9 cellular contexts compared by ENCODE assay signal in genomic region chr17:7552621-7553051, GRCh38. TPM values are rescaled to one million over a fixed set of nuclear protein-coding genes. Genes with fewer than 3 reads are reported as not detected.
DNase-seq lines count a peak whose midpoint lies in the region; ATAC-seq and TF ChIP-seq lines count a peak whose summit lies in the region.
"Had no signal": no experiment of that assay in that cellular context is flagged by ENCODE, and none has a peak within 500 bp of the region (broad histone marks: within the 10 kb centered on the region; RNA-seq: fewer than 3 reads in every experiment).

No MANE protein-coding gene starts in this region.

- H3K27ac ChIP-seq in SK-N-SH (ENCODE audit: low read depth in 2 of 2, low read length in 1 of 2): no peak overlapping the region

- no peaks in the 10 kb centered on the region for H3F3A ChIP-seq in SK-N-SH (replicated peaks; ENCODE audit: insufficient read depth)

- no peak for TF ChIP-seq RAD21 in SK-N-SH (IDR thresholded peaks at IDR 0.05; ENCODE audit: low read length)

- no peak for TF ChIP-seq EP300 in SK-N-SH (IDR thresholded peaks at IDR 0.05; ENCODE audit: borderline replicate concordance in 1 of 2, low read depth in 1 of 2, low read length in 1 of 2)

- 72% methylated on average over 6 of the region's 6 CpGs for WGBS in SK-N-SH (ENCODE audit: low lambda C conversion rate)

- peaks cover 0 to 4% of the 10 kb centered on the region in 2 experiments for H3K36me3 ChIP-seq in SK-N-SH (replicated peaks in 1 of 2; ENCODE audit: control insufficient read depth in 1 of 2, insufficient read depth in 2 of 2, low read length in 1 of 2)

- peak; percentile 58 for ATAC-seq in activated CD8-positive, alpha-beta memory T cell treated with anti-CD3 and anti-CD28 coated beads, Interleukin-2, amount 10 ng/mL, durations not matched to agents 7 days and 5 days
- peak; percentile 75 for ATAC-seq in HG03280 (IDR thresholded peaks at IDR 0.05; ENCODE audit: unreplicated experiment)
- ATAC-seq in stimulated activated naive CD8-positive, alpha-beta T cell treated with anti-CD3 and anti-CD28 coated beads, Interleukin-15, Interleukin-2, amounts not matched to agents 100 U/mL and 50 U/mL, for 24 hours: peak; percentile 71

- H3K27ac Mint-ChIP-seq in activated CD8-positive, alpha-beta memory T cell treated with anti-CD3 and anti-CD28 coated beads, Interleukin-2, amount 10 ng/mL, durations not matched to agents 7 days and 5 days: peak overlapping the region; percentile 91
- H3K27ac Mint-ChIP-seq: mesothelial cell of epicardium had no signal

- no peak overlapping the region for H2AFZ ChIP-seq in SK-N-SH (ENCODE audit: low read depth)

- CTCF ChIA-PET in activated CD8-positive, alpha-beta memory T cell treated with anti-CD3 and anti-CD28 coated beads, Interleukin-2, amount 10 ng/mL, durations not matched to agents 7 days and 5 days (lab: Charles Lee): interaction anchor here (0.6 to 2.1 kb wide), 15 partner anchors 8 to 558 kb away, joined by 3 to 29 read pairs (median 4); partner anchors contain the start of genes MPDU1, SENP3 and TP53
- CTCF ChIA-PET in SK-N-SH (lab: Yijun Ruan, JAX): interaction anchor here (0.8 to 7.8 kb wide), 3 partner anchors 8 to 38 kb away, joined by 3 to 55 read pairs (median 4); partner anchors contain the start of gene SENP3

- H3K4me3 ChIP-seq in SK-N-SH (ENCODE audit: low read depth in 2 of 2, low read length in 1 of 2): no peak overlapping the region

- TF ChIP-seq CTCF in SK-N-SH (IDR thresholded peaks at IDR 0.05): no peak

- H3K9me3 Mint-ChIP-seq in activated CD8-positive, alpha-beta memory T cell treated with anti-CD3 and anti-CD28 coated beads, Interleukin-2, amount 10 ng/mL, durations not matched to agents 7 days and 5 days (ENCODE audit: low read depth): no peaks in the 10 kb centered on the region
- H3K9me3 Mint-ChIP-seq: mesothelial cell of epicardium had no signal

- no peak overlapping the region for H3K4me2 ChIP-seq in SK-N-SH

- H3K4me1 Mint-ChIP-seq in activated CD8-positive, alpha-beta memory T cell treated with anti-CD3 and anti-CD28 coated beads, Interleukin-2, amount 10 ng/mL, durations not matched to agents 7 days and 5 days: peaks cover 66% of the 10 kb centered on the region

- no peaks in the 10 kb centered on the region for H4K20me1 ChIP-seq in SK-N-SH (ENCODE audit: insufficient read depth)

- no peak overlapping the region for H3K9ac ChIP-seq in SK-N-SH

- peak overlapping the region; percentile 50 for H3K4me3 Mint-ChIP-seq in activated CD8-positive, alpha-beta memory T cell treated with anti-CD3 and anti-CD28 coated beads, Interleukin-2, amount 10 ng/mL, durations not matched to agents 7 days and 5 days
- H3K4me3 Mint-ChIP-seq: mesothelial cell of epicardium had no signal

- DNase-seq in activated CD8-positive, alpha-beta memory T cell treated with anti-CD3 and anti-CD28 coated beads, Interleukin-2, amount 10 ng/mL, durations not matched to agents 7 days and 5 days: peak; percentile 81
- no peak for DNase-seq in activated CD8-positive, alpha-beta memory T cell treated with anti-CD3 and anti-CD28 coated beads, Interleukin-2, amount 50 U/mL, for 4 hours
- peak; percentile 53 for DNase-seq in activated T-cell treated with anti-CD3 and anti-CD28 coated beads, Interleukin-2, amount 50 U/mL, for 48 hours
- DNase-seq in stimulated activated naive CD8-positive, alpha-beta T cell treated with anti-CD3 and anti-CD28 coated beads, Interleukin-15, Interleukin-2, amounts not matched to agents 100 U/mL and 50 U/mL, for 24 hours: no peak
- DNase-seq in SK-N-SH (no peak), NCI-H345 treated with DMSO at 0.1 percent for 48 hours (lab: John Stamatoyannopoulos, UW; ENCODE audit: unreplicated experiment) (no peak), COLO829 (ENCODE audit: low spot score) (no peak)

- H3K36me3 Mint-ChIP-seq in activated CD8-positive, alpha-beta memory T cell treated with anti-CD3 and anti-CD28 coated beads, Interleukin-2, amount 10 ng/mL, durations not matched to agents 7 days and 5 days: peaks cover 28% of the 10 kb centered on the region
- H3K36me3 Mint-ChIP-seq: mesothelial cell of epicardium had no signal

- no peaks in the 10 kb centered on the region for H3K9me2 ChIP-seq in SK-N-SH

- H3K27me3 ChIP-seq in SK-N-SH (ENCODE audit: insufficient read depth): no peaks in the 10 kb centered on the region

- no peaks in the 10 kb centered on the region for H3K27me3 Mint-ChIP-seq in activated CD8-positive, alpha-beta memory T cell treated with anti-CD3 and anti-CD28 coated beads, Interleukin-2, amount 10 ng/mL, durations not matched to agents 7 days and 5 days

- H3K9me3 ChIP-seq in SK-N-SH: no peaks in the 10 kb centered on the region

- no peaks in the 10 kb centered on the region for H3K79me2 ChIP-seq in SK-N-SH (ENCODE audit: insufficient read depth)

- peaks cover 0 to 15% of the 10 kb centered on the region in 2 experiments; a peak in 1 of 4 replicates for H3K4me1 ChIP-seq in SK-N-SH (ENCODE audit: control insufficient read depth in 1 of 2, insufficient read depth in 2 of 2, low read depth in 1 of 2, low read length in 1 of 2)

- POLR2A ChIA-PET in SK-N-SH (lab: Yijun Ruan, JAX): interaction anchor here (0.7 kb wide), 1 partner anchor 35 kb away, joined by 4 read pairs; no protein-coding TSS in a partner anchor

TF ChIP-seq in SK-N-SH, 30 proteins besides CTCF, POLR2A, EP300 and RAD21 (continues in another document):
- no peak for TF ChIP-seq EZH2phosphoT487 (IDR thresholded peaks at IDR 0.05; ENCODE audit: borderline replicate concordance, low read depth)
- no peak for TF ChIP-seq USF2 (IDR thresholded peaks at IDR 0.05; ENCODE audit: borderline replicate concordance, low read depth, low read length)
- TF ChIP-seq FOXM1 (IDR thresholded peaks at IDR 0.05; ENCODE audit: low read depth): no peak
- TF ChIP-seq SIN3A (IDR thresholded peaks at IDR 0.05; ENCODE audit: borderline replicate concordance, low read depth, low read length): no peak
- TF ChIP-seq REST (IDR thresholded peaks at IDR 0.05; ENCODE audit: low read depth, low read length): no peak
- no peak for TF ChIP-seq MEF2A (IDR thresholded peaks at IDR 0.05; ENCODE audit: borderline replicate concordance, low read depth)

RNA-seq across cellular contexts. Expression of gene TNFSF12, which starts 3.8 kb away (rescaled TPM):
- total RNA-seq in activated CD8-positive, alpha-beta memory T cell treated with anti-CD3 and anti-CD28 coated beads, Interleukin-2, amount 10 ng/mL, durations not matched to agents 7 days and 5 days: 10 to 100 TPM; 52.8 to 59.4 TPM
- 31.1 and 47.6 TPM in 2 replicates for polyA plus RNA-seq in SK-N-SH (2012; rRNA removed)
- polyA plus RNA-seq in SK-N-SH (2012; cell fraction: cytosol; rRNA removed): 28.9 and 37.1 TPM in 2 replicates
- polyA plus RNA-seq in SK-N-SH (2012; cell fraction: nucleus; rRNA removed): 13.2 and 15.5 TPM in 2 replicates

RNA-seq across cellular contexts. Expression of gene TNFSF13, which starts 5.9 kb away (rescaled TPM):
- 1 to 10 TPM; 2.2 to 2.5 TPM for total RNA-seq in activated CD8-positive, alpha-beta memory T cell treated with anti-CD3 and anti-CD28 coated beads, Interleukin-2, amount 10 ng/mL, durations not matched to agents 7 days and 5 days
- 1.0 and 2.1 TPM in 2 replicates for polyA plus RNA-seq in SK-N-SH (2012; rRNA removed)
- polyA plus RNA-seq in SK-N-SH (2012; cell fraction: cytosol; rRNA removed): 1.4 TPM in 2 replicates
- polyA plus RNA-seq in SK-N-SH (2012; cell fraction: nucleus; rRNA removed): 2.0 and 2.6 TPM in 2 replicates

RNA-seq across cellular contexts. Expression of gene SENP3, which starts 9.1 kb away (rescaled TPM):
- total RNA-seq in activated CD8-positive, alpha-beta memory T cell treated with anti-CD3 and anti-CD28 coated beads, Interleukin-2, amount 10 ng/mL, durations not matched to agents 7 days and 5 days: 10 to 100 TPM; 55.7 to 70.9 TPM
- 80.8 and 103 TPM in 2 replicates for polyA plus RNA-seq in SK-N-SH (2012; rRNA removed)
- polyA plus RNA-seq in SK-N-SH (2012; cell fraction: cytosol; rRNA removed): 69.1 and 90.7 TPM in 2 replicates
- 84.6 and 106 TPM in 2 replicates for polyA plus RNA-seq in SK-N-SH (2012; cell fraction: nucleus; rRNA removed)

RNA-seq across cellular contexts. Expression of gene CD68, which starts 26.8 kb away (rescaled TPM):
- 10 to 100 TPM in 1 of 2 experiments, 1 to 10 TPM in 1; 10.0 to 26.7 TPM for total RNA-seq in activated CD8-positive, alpha-beta memory T cell treated with anti-CD3 and anti-CD28 coated beads, Interleukin-2, amount 10 ng/mL, durations not matched to agents 7 days and 5 days
- 34.6 and 62.4 TPM in 2 replicates for polyA plus RNA-seq in SK-N-SH (2012; rRNA removed)
- 22.0 and 35.5 TPM in 2 replicates for polyA plus RNA-seq in SK-N-SH (2012; cell fraction: cytosol; rRNA removed)
- 2.4 and 3.1 TPM in 2 replicates for polyA plus RNA-seq in SK-N-SH (2012; cell fraction: nucleus; rRNA removed)

RNA-seq across cellular contexts. Expression of gene MPDU1, which starts 31.0 kb away (rescaled TPM):
- 10 to 100 TPM; 57.6 to 76.9 TPM for total RNA-seq in activated CD8-positive, alpha-beta memory T cell treated with anti-CD3 and anti-CD28 coated beads, Interleukin-2, amount 10 ng/mL, durations not matched to agents 7 days and 5 days
- polyA plus RNA-seq in SK-N-SH (2012; rRNA removed): 126 and 142 TPM in 2 replicates
- 85.1 and 108 TPM in 2 replicates for polyA plus RNA-seq in SK-N-SH (2012; cell fraction: cytosol; rRNA removed)
- 114 and 134 TPM in 2 replicates for polyA plus RNA-seq in SK-N-SH (2012; cell fraction: nucleus; rRNA removed)

Comparison
In these comparisons a context has a peak if more than half of its experiments do, and no peak if none do; other contexts are left out.
1. DNase-seq: peak in activated CD8-positive, alpha-beta memory T cell treated with anti-CD3 and anti-CD28 coated beads, Interleukin-2, amount 10 ng/mL, durations not matched to agents 7 days and 5 days (single experiment) and activated T-cell treated with anti-CD3 and anti-CD28 coated beads, Interleukin-2, amount 50 U/mL, for 48 hours (2 of 2); none in activated CD8-positive, alpha-beta memory T cell treated with anti-CD3 and anti-CD28 coated beads, Interleukin-2, amount 50 U/mL, for 4 hours (single experiment), stimulated activated naive CD8-positive, alpha-beta T cell treated with anti-CD3 and anti-CD28 coated beads, Interleukin-15, Interleukin-2, amounts not matched to agents 100 U/mL and 50 U/mL, for 24 hours (single experiment), SK-N-SH (single experiment), NCI-H345 treated with DMSO at 0.1 percent for 48 hours (single experiment) and COLO829 (single experiment).
2. Peak in every context shown above with its lines, with median percentiles within 50 percentile points of each other: ATAC-seq.